Comparison of ENCODE assay signal across 2 cellular contexts in genomic region chr1:67446893-67447292, GRCh38.
TF ChIP-seq lines count a peak whose summit lies in the region.

No MANE protein-coding gene starts in this region.

TF ChIP-seq in GM23338, 12 proteins besides CTCF, POLR2A, EP300 and RAD21:
- no peak for TF ChIP-seq EZH2phosphoT487 (IDR thresholded peaks at IDR 0.05; ENCODE audit: unreplicated experiment)
- TF ChIP-seq EZH2 (IDR thresholded peaks at IDR 0.05; ENCODE audit: low read depth, unreplicated experiment): no peak
- no peak for TF ChIP-seq JUNB (IDR thresholded peaks at IDR 0.05; ENCODE audit: unreplicated experiment)
- TF ChIP-seq STAT1 (IDR thresholded peaks at IDR 0.05; ENCODE audit: unreplicated experiment): no peak
- TF ChIP-seq ETS1 (IDR thresholded peaks at IDR 0.05): no peak
- TF ChIP-seq REST (IDR thresholded peaks at IDR 0.05; ENCODE audit: unreplicated experiment): no peak
- TF ChIP-seq CREB1 (CRISPR knock-in tag; IDR thresholded peaks at IDR 0.05; ENCODE audit: low read depth): no peak
- no peak for TF ChIP-seq NANOG (IDR thresholded peaks at IDR 0.05; ENCODE audit: borderline replicate concordance)
- TF ChIP-seq ZNF331 (CRISPR knock-in tag; IDR thresholded peaks at IDR 0.05; ENCODE audit: low read depth): no peak
- no peak for TF ChIP-seq POLR2AphosphoS5 (IDR thresholded peaks at IDR 0.05; ENCODE audit: low read depth)
- TF ChIP-seq ZNF114 (CRISPR knock-in tag; IDR thresholded peaks at IDR 0.05): no peak
- TF ChIP-seq ZNF462 (CRISPR knock-in tag; IDR thresholded peaks at IDR 0.05): no peak
TF ChIP-seq in GM23338: peak in this region for 0.

TF ChIP-seq in endothelial cell of umbilical vein, 7 proteins besides CTCF, POLR2A, EP300 and RAD21:
- TF ChIP-seq GATA2 (IDR thresholded peaks at IDR 0.05; ENCODE audit: insufficient read depth, insufficient read length, low read depth, low read length) (no peak), JUN (IDR thresholded peaks at IDR 0.05; ENCODE audit: borderline replicate concordance, insufficient read depth, insufficient read length, low read depth) (no peak), MYC (IDR thresholded peaks at IDR 0.05; ENCODE audit: low read depth, low read length) (no peak), FOS (IDR thresholded peaks at IDR 0.05; ENCODE audit: borderline replicate concordance, insufficient read depth, low read length) (no peak), EZH2 (IDR thresholded peaks at IDR 0.05; ENCODE audit: borderline replicate concordance, low read depth, low read length, severe bottlenecking) (no peak), MAX (IDR thresholded peaks at IDR 0.05; ENCODE audit: insufficient read depth, insufficient read length) (no peak), POLR2AphosphoS5 (IDR thresholded peaks at IDR 0.05; ENCODE audit: insufficient read depth, low read depth, low read length) (no peak)
